ENCODE assay signal across 1 cellular context in genomic region chr18:12093520-12094257, GRCh38.
TF ChIP-seq lines count a peak whose summit lies in the region.

Gene ANKRD62, plus strand, starts transcription at chr18:12093843. Its CDS starts 175 bp downstream, at chr18:12094018.

TF ChIP-seq in H1, 55 proteins besides CTCF, POLR2A, EP300 and RAD21:
- TF ChIP-seq JUND (IDR thresholded peaks at IDR 0.05; ENCODE audit: low read length) (no peak), ZNF274 (IDR thresholded peaks at IDR 0.05; ENCODE audit: borderline replicate concordance, extremely low read depth, low read length) (no peak), MAFK (IDR thresholded peaks at IDR 0.05; ENCODE audit: low read depth, low read length) (no peak), SAP30 (IDR thresholded peaks at IDR 0.05; ENCODE audit: insufficient read depth, insufficient replicate concordance, low read length) (no peak), SIX5 (IDR thresholded peaks at IDR 0.05; ENCODE audit: low read depth, low read length) (no peak), TBP (IDR thresholded peaks at IDR 0.05; ENCODE audit: low read depth, low read length) (no peak), ASH2L (IDR thresholded peaks at IDR 0.05; ENCODE audit: low read length) (no peak), POLR2AphosphoS5 (IDR thresholded peaks at IDR 0.05; ENCODE audit: low read depth, low read length) (no peak), SUZ12 (IDR thresholded peaks at IDR 0.05; ENCODE audit: low read length) (no peak), SRF (IDR thresholded peaks at IDR 0.05; ENCODE audit: low read depth, low read length) (no peak), BCL11A (IDR thresholded peaks at IDR 0.05; ENCODE audit: low read depth in 2 of 2, low read length in 2 of 2) (no peak), E2F6 (IDR thresholded peaks at IDR 0.05) (peak; percentile 76), FOSL1 (IDR thresholded peaks at IDR 0.05; ENCODE audit: insufficient read depth, low read depth, low read length) (no peak), RBBP5 (IDR thresholded peaks at IDR 0.05; ENCODE audit: borderline replicate concordance, low read depth, low read length) (no peak), HDAC6 (IDR thresholded peaks at IDR 0.05; ENCODE audit: low read depth, low read length) (no peak), CBX5 (IDR thresholded peaks at IDR 0.05; ENCODE audit: low read depth, low read length) (no peak), KDM1A (IDR thresholded peaks at IDR 0.05; ENCODE audit: borderline replicate concordance, low read length) (no peak)
- TF ChIP-seq, protein P1, sequence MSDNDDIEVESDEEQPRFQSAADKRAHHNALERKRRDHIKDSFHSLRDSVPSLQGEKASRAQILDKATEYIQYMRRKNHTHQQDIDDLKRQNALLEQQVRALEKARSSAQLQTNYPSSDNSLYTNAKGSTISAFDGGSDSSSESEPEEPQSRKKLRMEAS (IDR thresholded peaks at IDR 0.05): peak; percentile 84
